Comparison of ENCODE assay signal across 1 cellular context in genomic region chr22:24775769-24776492, GRCh38.
TF ChIP-seq lines count a peak whose summit lies in the region.

No MANE protein-coding gene starts in this region.

TF ChIP-seq in H1, 55 proteins besides CTCF, POLR2A, EP300 and RAD21:
- 0 out of 2 replicates have a peak, but pooled peaks have one; percentile 16 for TF ChIP-seq TEAD4 (IDR thresholded peaks at IDR 0.05; ENCODE audit: low read depth, low read length)
- no peak for TF ChIP-seq HDAC2 (IDR thresholded peaks at IDR 0.05; ENCODE audit: borderline replicate concordance in 1 of 2, low read depth in 2 of 2, low read length in 2 of 2)
